In genomic region chr13:31846984-31847752, GRCh38 we compare ENCODE assay signal across 8 cellular contexts.
A peak's percentile ranks its signal among the peaks of the same experiment; 100 is the strongest.
DNase-seq lines count a peak whose midpoint lies in the region; ATAC-seq lines count a peak whose summit lies in the region.

No MANE protein-coding gene starts in this region.

- DNase-seq in CD4-positive, alpha-beta memory T cell: no peak
- no peak for DNase-seq in HAP-1 (ENCODE audit: low spot score in 2 of 2)
- peak in 1 of 3 donors; percentile 29 for DNase-seq in T-helper 17 cell
- DNase-seq in germinal center (ENCODE audit: low spot score): peak; percentile 9

- peak overlapping the region; percentile 74 to 89 (median 86) for H3K4me3 Mint-ChIP-seq in CD4-positive, alpha-beta memory T cell
- peak overlapping the region; percentile 93 for H3K4me3 Mint-ChIP-seq in T-helper 17 cell

- H3K9me3 ChIP-seq in CD4-positive, alpha-beta memory T cell (ENCODE audit: control insufficient read depth in 1 of 2, low read length in 2 of 2): no peaks in the 10 kb centered on the region
- H3K9me3 ChIP-seq in HAP-1 (no peaks in the 10 kb centered on the region), T-helper 17 cell (ENCODE audit: control insufficient read depth, low read length, poor library complexity, severe bottlenecking) (no peaks in the 10 kb centered on the region)

- H3K36me3 ChIP-seq in CD4-positive, alpha-beta memory T cell (ENCODE audit: insufficient read depth, low read length): no peaks in the 10 kb centered on the region
- H3K36me3 ChIP-seq in HAP-1 (replicated peaks): no peaks in the 10 kb centered on the region
- no peaks in the 10 kb centered on the region for H3K36me3 ChIP-seq in rectal smooth muscle tissue (ENCODE audit: control insufficient read depth, insufficient read depth, low read length)

- H3K4me1 Mint-ChIP-seq in CD4-positive, alpha-beta memory T cell: peaks cover 19 to 50% (median 33%) of the 10 kb centered on the region in 4 donors
- peaks cover 34% of the 10 kb centered on the region for H3K4me1 Mint-ChIP-seq in T-helper 17 cell

- in situ Hi-C loops in HAP-1 (cut with MboI; ENCODE audit: low sequenced_read_pairs): no loop called here

- H3K4me3 ChIP-seq in CD4-positive, alpha-beta memory T cell (ENCODE audit: low read length in 2 of 2): peak overlapping the region in 1 of 2 donors; percentile 44
- H3K4me3 ChIP-seq in HAP-1: peak overlapping the region; percentile 56
- H3K4me3 ChIP-seq in rectal smooth muscle tissue (ENCODE audit: low read length): peak overlapping the region; percentile 69

- peaks cover 0 to 15% of the 10 kb centered on the region in 2 donors for H3K27me3 Mint-ChIP-seq in CD4-positive, alpha-beta memory T cell
- H3K27me3 Mint-ChIP-seq in T-helper 17 cell: peaks cover 12% of the 10 kb centered on the region

- peaks cover 16% of the 10 kb centered on the region for H3K4me1 ChIP-seq in CD4-positive, alpha-beta memory T cell (ENCODE audit: insufficient read depth, low read length)
- H3K4me1 ChIP-seq in HAP-1 (peaks cover 3% of the 10 kb centered on the region; the same call in 1 of the 2 replicates), rectal smooth muscle tissue (ENCODE audit: control insufficient read depth, insufficient read depth, low read length) (no peaks in the 10 kb centered on the region)

- ATAC-seq in T-helper 17 cell (peak; percentile 52), GM18873 (IDR thresholded peaks at IDR 0.05; ENCODE audit: low FRiP score, unreplicated experiment) (no peak), HG03139 (IDR thresholded peaks at IDR 0.05; ENCODE audit: unreplicated experiment) (no peak), GM21381 (IDR thresholded peaks at IDR 0.05; ENCODE audit: unreplicated experiment) (no peak)

- H3K9ac ChIP-seq in rectal smooth muscle tissue (ENCODE audit: low read length): no peak overlapping the region

- peak overlapping the region; percentile 42 for H3K27ac ChIP-seq in CD4-positive, alpha-beta memory T cell (ENCODE audit: low read depth, low read length)
- H3K27ac ChIP-seq in rectal smooth muscle tissue (ENCODE audit: low read depth, low read length): no peak overlapping the region

- CTCF ChIA-PET in CD4-positive, alpha-beta memory T cell (lab: Charles Lee; ENCODE audit: partially characterized antibody): no interaction called here

- H3K9me3 Mint-ChIP-seq in CD4-positive, alpha-beta memory T cell: peaks cover 0 to 2% (median 0%) of the 10 kb centered on the region in 8 donors

- POLR2A ChIA-PET in CD4-positive, alpha-beta memory T cell (lab: Charles Lee; ENCODE audit: partially characterized antibody): interaction anchor here (1.1 to 2.0 kb wide), 2 partner anchors 57 to 62 kb away, joined by 3 to 7 read pairs; no protein-coding TSS in a partner anchor

- intact Hi-C loops in CD4-positive, alpha-beta memory T cell (cut with micrococcal nuclease): loop anchor here (1.0 kb wide), 1 partner anchor 40 kb away; no protein-coding TSS in a partner anchor

- peaks cover 3 to 4% of the 10 kb centered on the region in 2 donors for H3K36me3 Mint-ChIP-seq in CD4-positive, alpha-beta memory T cell
- H3K36me3 Mint-ChIP-seq in T-helper 17 cell (ENCODE audit: low read depth): no peaks in the 10 kb centered on the region

- H3K27ac Mint-ChIP-seq in CD4-positive, alpha-beta memory T cell: peak overlapping the region; percentile 19 to 78 (median 58)
- peak overlapping the region; percentile 24 for H3K27ac Mint-ChIP-seq in T-helper 17 cell

- H3K27me3 ChIP-seq in CD4-positive, alpha-beta memory T cell (ENCODE audit: insufficient read depth, low read length): no peaks in the 10 kb centered on the region
- H3K27me3 ChIP-seq in HAP-1 (ENCODE audit: low read depth) (0 out of 2 replicates have a peak, but pooled peaks cover 7% of the 10 kb centered on the region), rectal smooth muscle tissue (ENCODE audit: control insufficient read depth, insufficient read depth, low read length) (no peaks in the 10 kb centered on the region)
